Comparison of ENCODE assay signal across 1 cellular context in genomic region chr18:13562494-13563029, GRCh38.
TF ChIP-seq lines count a peak whose summit lies in the region.

No MANE protein-coding gene starts in this region.

TF ChIP-seq in GM12878, 131 proteins besides CTCF, POLR2A, EP300 and RAD21 (continued from another document and continues in another):
- TF ChIP-seq JUND (IDR thresholded peaks at IDR 0.05; ENCODE audit: low read depth, low read length) (peak; percentile 70; the same call in 1 of the 2 replicates), ZBTB11 (CRISPR knock-in tag; IDR thresholded peaks at IDR 0.05) (no peak), BCL11A (IDR thresholded peaks at IDR 0.05; ENCODE audit: low read depth, low read length) (peak; percentile 96), ZZZ3 (IDR thresholded peaks at IDR 0.05; ENCODE audit: control insufficient read depth, insufficient read length, low read depth) (no peak), FOXM1 (IDR thresholded peaks at IDR 0.05; ENCODE audit: low read depth, low read length) (peak; percentile 86), EZH2 (IDR thresholded peaks at IDR 0.05; ENCODE audit: borderline replicate concordance, control insufficient read depth, low read depth, low read length) (no peak), SKIL (IDR thresholded peaks at IDR 0.05; ENCODE audit: low read depth, poor library complexity, severe bottlenecking) (peak; percentile 92), NRF1 (conservative IDR thresholded peaks at IDR 0.05; ENCODE audit: low read depth, low read length) (no peak), POU2F2 (IDR thresholded peaks at IDR 0.05; ENCODE audit: borderline replicate concordance, low read depth, low read length) (peak; percentile 64; the same call in 1 of the 3 replicates), KLF5 (IDR thresholded peaks at IDR 0.05; ENCODE audit: partially characterized antibody) (peak; percentile 50), BACH1 (IDR thresholded peaks at IDR 0.05; ENCODE audit: borderline replicate concordance) (no peak; the same call in 1 of the 2 replicates), LARP7 (IDR thresholded peaks at IDR 0.05) (no peak), CEBPB (IDR thresholded peaks at IDR 0.05; ENCODE audit: borderline replicate concordance in 1 of 2, low read depth in 2 of 2, low read length in 2 of 2) (no peak), MEF2B (IDR thresholded peaks at IDR 0.05; ENCODE audit: partially characterized antibody, poor library complexity, severe bottlenecking) (peak; percentile 87), RUNX3 (IDR thresholded peaks at IDR 0.05; ENCODE audit: low read length) (peak; percentile 85), HSF1 (IDR thresholded peaks at IDR 0.05; ENCODE audit: low read depth, low read length) (no peak), EED (IDR thresholded peaks at IDR 0.05; ENCODE audit: low read depth) (peak; percentile 85), E2F8 (IDR thresholded peaks at IDR 0.05; ENCODE audit: low read depth, partially characterized antibody) (no peak), ZNF24 (IDR thresholded peaks at IDR 0.05) (no peak), CBX5 (IDR thresholded peaks at IDR 0.05; ENCODE audit: low read depth) (no peak), SRF (IDR thresholded peaks at IDR 0.05; ENCODE audit: low read depth in 2 of 2, low read length in 2 of 2) (no peak), IRF5 (IDR thresholded peaks at IDR 0.05; ENCODE audit: borderline replicate concordance) (no peak), SIX5 (IDR thresholded peaks at IDR 0.05; ENCODE audit: low read depth, low read length, severe bottlenecking) (no peak), GATAD2B (conservative IDR thresholded peaks at IDR 0.05; ENCODE audit: low read depth) (peak; percentile 68; the same call in 1 of the 2 replicates), CEBPZ (IDR thresholded peaks at IDR 0.05; ENCODE audit: low read depth, low read length) (no peak), PAX5 (IDR thresholded peaks at IDR 0.05; ENCODE audit: borderline replicate concordance, low read depth, low read length) (peak; percentile 83; the same call in 1 of the 2 replicates), E2F4 (IDR thresholded peaks at IDR 0.05; ENCODE audit: low read depth, low read length) (no peak), STAT1 (conservative IDR thresholded peaks at IDR 0.05) (no peak), NFYA (IDR thresholded peaks at IDR 0.05; ENCODE audit: borderline replicate concordance, low read depth, low read length) (no peak), USF1 (IDR thresholded peaks at IDR 0.05; ENCODE audit: borderline replicate concordance, extremely low read length, insufficient read depth, low read depth, low read length) (no peak), TCF7 (IDR thresholded peaks at IDR 0.05; ENCODE audit: borderline replicate concordance) (no peak), IRF3 (IDR thresholded peaks at IDR 0.05) (no peak), CBX3 (IDR thresholded peaks at IDR 0.05; ENCODE audit: borderline replicate concordance, low read depth) (no peak), SREBF2 (IDR thresholded peaks at IDR 0.05; ENCODE audit: low read length) (no peak), ZNF384 (IDR thresholded peaks at IDR 0.05; ENCODE audit: borderline replicate concordance, low read depth, low read length) (peak; percentile 88), RCOR1 (conservative IDR thresholded peaks at IDR 0.05; ENCODE audit: low read depth, low read length) (0 out of 2 replicates have a peak, but pooled peaks have one; percentile 81), SMAD1 (IDR thresholded peaks at IDR 0.05; ENCODE audit: low read depth, partially characterized antibody) (peak; percentile 10), ATF2 (IDR thresholded peaks at IDR 0.05; ENCODE audit: low read length) (peak; percentile 85), POLR2AphosphoS5 (IDR thresholded peaks at IDR 0.05; ENCODE audit: low read length) (no peak; the same call in none of the 2 replicates), PAX8 (IDR thresholded peaks at IDR 0.05) (no peak), MEF2A (IDR thresholded peaks at IDR 0.05; ENCODE audit: insufficient read depth, low read depth, low read length) (peak; percentile 46; the same call in 1 of the 2 replicates), BMI1 (IDR thresholded peaks at IDR 0.05; ENCODE audit: borderline replicate concordance) (peak; percentile 81), YY1 (IDR thresholded peaks at IDR 0.05; ENCODE audit: low read depth, low read length) (0 out of 2 replicates have a peak, but pooled peaks have one; percentile 40)
